Comparison of ENCODE assay signal across 18 cellular contexts in the genomic region with DNA sequence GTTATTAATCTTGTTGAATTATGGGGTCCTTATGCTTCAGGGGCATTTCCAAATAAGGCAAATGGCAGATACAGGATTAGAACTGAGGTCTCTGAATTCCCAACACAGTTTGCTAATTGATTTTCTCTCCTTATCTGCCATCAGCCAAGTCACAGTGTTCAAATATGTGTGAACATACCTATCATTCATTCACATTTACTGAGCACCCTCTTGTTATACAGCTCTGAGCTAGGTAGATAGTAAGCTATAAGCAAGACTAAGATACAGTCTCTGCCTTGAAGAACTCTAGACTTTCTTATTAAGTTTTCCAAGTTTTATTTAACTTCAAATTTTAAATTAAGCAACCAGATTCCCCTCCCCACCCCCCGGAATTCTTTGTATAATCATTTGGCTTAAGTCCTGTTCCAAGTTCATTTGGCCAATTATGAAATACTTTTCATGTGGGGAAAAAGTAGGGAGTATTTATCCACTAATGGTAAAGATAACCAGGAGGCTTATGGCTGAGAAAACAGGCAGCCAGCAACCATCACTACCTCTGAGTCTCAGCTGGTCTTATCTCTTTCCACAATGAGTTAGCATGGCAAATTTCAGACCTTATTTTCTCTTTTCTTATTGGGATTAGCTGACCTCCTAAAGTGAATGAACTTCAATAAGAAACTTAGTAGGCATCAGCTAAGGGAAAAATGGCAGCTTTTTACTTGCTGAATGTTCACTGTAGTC.
"Had no signal": no experiment of that assay in that cellular context is flagged by ENCODE, and none has a peak within 500 bp of the region (broad histone marks: within the 10 kb centered on the region; RNA-seq: fewer than 3 reads in every experiment).

No MANE protein-coding gene starts in this region.

- ATAC-seq: activated CD8-positive, alpha-beta memory T cell treated with anti-CD3 and anti-CD28 coated beads, Interleukin-2, amount 10 ng/mL, durations not matched to agents 7 days and 5 days; activated CD8-positive, alpha-beta T cell treated with anti-CD3 and anti-CD28 coated beads for 36 hours; activated naive CD8-positive, alpha-beta T cell treated with anti-CD3 and anti-CD28 coated beads, Interleukin-2, amount 50 U/mL, for 24 hours; esophagus mucosa; gastroesophageal sphincter; naive thymus-derived CD4-positive, alpha-beta T cell had no signal

- H3K36me3 ChIP-seq: brain microvascular endothelial cell had no signal

- H3K27me3 ChIP-seq: ascending aorta, brain microvascular endothelial cell, gastroesophageal sphincter had no signal

- H3K4me1 ChIP-seq: ascending aorta had no signal

- DNase-seq: activated CD4-positive, alpha-beta T cell treated with anti-CD3 and anti-CD28 coated beads for 48 hours; activated CD8-positive, alpha-beta memory T cell treated with anti-CD3 and anti-CD28 coated beads, Interleukin-2, amount 10 ng/mL, durations not matched to agents 7 days and 5 days; activated CD8-positive, alpha-beta T cell treated with anti-CD3 and anti-CD28 coated beads for 36 hours; activated gamma-delta T cell; activated naive CD4-positive, alpha-beta T cell treated with anti-CD3 and anti-CD28 coated beads, Interleukin-2, amount 50 U/mL, for 16 hours; activated naive CD8-positive, alpha-beta T cell treated with anti-CD3 and anti-CD28 coated beads, Interleukin-2, amount 50 U/mL, for 24 hours; activated T-cell treated with anti-CD3 and anti-CD28 coated beads for 4 hours; brain microvascular endothelial cell; effector memory CD4-positive, alpha-beta T cell; head of caudate nucleus; hypothalamus; naive thymus-derived CD4-positive, alpha-beta T cell; stimulated activated CD4-positive, alpha-beta T cell treated with anti-CD3 and anti-CD28 coated beads, Interleukin-4, amount 100 ng/mL, for 24 hours; stimulated activated naive CD4-positive, alpha-beta T cell treated with Interleukin-2 at 50 U/mL for 16 hours; T-helper 1 cell had no signal

- H3K27ac ChIP-seq: ascending aorta, brain microvascular endothelial cell, gastroesophageal sphincter had no signal

- H3K4me3 ChIP-seq: ascending aorta, gastroesophageal sphincter had no signal

- H3K9me3 ChIP-seq: ascending aorta, gastroesophageal sphincter had no signal
